ENCODE assay signal across 8 cellular contexts in the genomic region with DNA sequence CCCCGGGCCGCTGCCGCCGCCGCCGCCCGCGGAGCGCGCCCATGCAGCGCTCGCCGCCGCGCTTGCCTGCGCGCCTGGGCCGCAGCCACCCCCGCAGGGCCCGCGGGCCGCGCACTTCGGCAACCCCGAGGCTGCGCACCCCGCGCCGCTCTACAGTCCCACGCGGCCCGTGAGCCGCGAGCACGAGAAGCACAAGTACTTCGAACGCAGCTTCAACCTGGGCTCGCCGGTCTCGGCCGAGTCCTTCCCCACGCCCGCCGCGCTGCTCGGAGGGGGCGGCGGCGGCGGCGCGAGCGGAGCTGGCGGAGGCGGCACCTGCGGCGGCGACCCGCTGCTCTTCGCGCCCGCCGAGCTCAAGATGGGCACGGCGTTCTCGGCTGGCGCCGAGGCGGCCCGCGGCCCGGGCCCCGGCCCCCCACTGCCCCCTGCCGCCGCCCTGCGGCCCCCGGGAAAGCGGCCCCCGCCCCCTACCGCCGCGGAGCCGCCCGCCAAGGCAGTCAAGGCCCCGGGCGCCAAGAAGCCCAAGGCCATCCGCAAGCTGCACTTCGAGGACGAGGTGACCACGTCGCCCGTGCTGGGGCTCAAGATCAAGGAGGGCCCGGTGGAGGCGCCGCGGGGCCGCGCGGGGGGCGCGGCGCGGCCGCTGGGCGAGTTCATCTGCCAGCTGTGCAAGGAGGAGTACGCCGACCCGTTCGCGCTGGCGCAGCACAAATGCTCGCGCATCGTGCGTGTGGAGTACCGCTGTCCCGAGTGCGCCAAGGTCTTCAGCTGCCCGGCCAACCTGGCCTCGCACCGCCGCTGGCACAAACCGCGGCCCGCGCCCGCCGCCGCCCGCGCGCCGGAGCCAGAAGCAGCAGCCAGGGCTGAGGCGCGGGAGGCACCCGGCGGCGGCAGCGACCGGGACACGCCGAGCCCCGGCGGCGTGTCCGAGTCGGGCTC. TPM values are rescaled to one million over a fixed set of nuclear protein-coding genes. Genes with fewer than 3 reads are reported as not detected.
DNase-seq lines count a peak whose midpoint lies in the region; ATAC-seq and TF ChIP-seq lines count a peak whose summit lies in the region.

No MANE protein-coding gene starts in this region.

- H3K27ac ChIP-seq in Peyer's patch: no peak overlapping the region
- H3K27ac ChIP-seq in heart left ventricle: no peak overlapping the region

- no peaks in the 10 kb centered on the region for H3K9me3 ChIP-seq in Peyer's patch
- no peaks in the 10 kb centered on the region for H3K9me3 ChIP-seq in heart left ventricle
- no peaks in the 10 kb centered on the region for H3K9me3 ChIP-seq in mucosa of descending colon

- H3K4me1 ChIP-seq in Peyer's patch: peaks cover 0 to 43% (median 14%) of the 10 kb centered on the region in 4 donors
- H3K4me1 ChIP-seq in heart left ventricle: peaks cover 0 to 47% (median 8%) of the 10 kb centered on the region in 12 donors
- H3K4me1 ChIP-seq in mucosa of descending colon (ENCODE audit: low read depth): peaks cover 30% of the 10 kb centered on the region

- H3K36me3 ChIP-seq in Peyer's patch (no peaks in the 10 kb centered on the region), heart left ventricle (no peaks in the 10 kb centered on the region), mucosa of descending colon (ENCODE audit: low read depth) (no peaks in the 10 kb centered on the region)

- H3K4me3 ChIP-seq in Peyer's patch (peak overlapping the region in 3 of 4 donors; percentile 38 to 44 (median 43)), heart left ventricle (peak overlapping the region in 11 of 12 donors; percentile 11 to 46 (median 26)), mucosa of descending colon (no peak overlapping the region)

- H3K27me3 ChIP-seq in Peyer's patch (peaks cover 0 to 67% of the 10 kb centered on the region in 2 donors), heart left ventricle (peaks cover 59 to 94% (median 83%) of the 10 kb centered on the region in 9 donors)

- peaks cover 5% of the 10 kb centered on the region for H3K4me1 Mint-ChIP-seq in T-helper 2 cell treated with Interferon-gamma antibody and Interleukin-4, amounts not matched to agents 5 μg/mL and 100 μg/mL, for 36 hours (ENCODE audit: low read depth)
- H3K4me1 Mint-ChIP-seq in stimulated activated naive CD8-positive, alpha-beta T cell treated with anti-CD3 and anti-CD28 coated beads, Interleukin-15, Interleukin-2, amounts not matched to agents 100 ng/mL and 50 ng/mL, for 24 hours (ENCODE audit: low read depth): peaks cover 34% of the 10 kb centered on the region

- no peak for TF ChIP-seq POLR2A in Peyer's patch (IDR thresholded peaks at IDR 0.05)
- no peak for TF ChIP-seq POLR2A in heart left ventricle (IDR thresholded peaks at IDR 0.05)

- DNase-seq in T-helper 2 cell treated with Interferon-gamma antibody and Interleukin-4, amounts not matched to agents 5 μg/mL and 100 μg/mL, for 36 hours (ENCODE audit: low spot score): peak; percentile 24
- DNase-seq in T-helper 2 cell (no peak), Peyer's patch (no peak), heart left ventricle (no peak), mucosa of descending colon (no peak), HUDEP-2 (lab: John Stamatoyannopoulos, UW; ENCODE audit: unreplicated experiment in 76 of 76) (no peak)

- no peak overlapping the region for H3K27ac Mint-ChIP-seq in T-helper 2 cell treated with Interferon-gamma antibody and Interleukin-4, amounts not matched to agents 5 μg/mL and 100 μg/mL, for 36 hours
- no peak overlapping the region for H3K27ac Mint-ChIP-seq in stimulated activated naive CD8-positive, alpha-beta T cell treated with anti-CD3 and anti-CD28 coated beads, Interleukin-15, Interleukin-2, amounts not matched to agents 100 ng/mL and 50 ng/mL, for 24 hours

- peak in 1 of 4 donors; percentile 12 for ATAC-seq in heart left ventricle
- no peak for ATAC-seq in mucosa of descending colon
- ATAC-seq in HG03460 (IDR thresholded peaks at IDR 0.05; ENCODE audit: unreplicated experiment): no peak

- no peaks in the 10 kb centered on the region for H3K9me3 Mint-ChIP-seq in T-helper 2 cell treated with Interferon-gamma antibody and Interleukin-4, amounts not matched to agents 5 μg/mL and 100 μg/mL, for 36 hours
- H3K9me3 Mint-ChIP-seq in stimulated activated naive CD8-positive, alpha-beta T cell treated with anti-CD3 and anti-CD28 coated beads, Interleukin-15, Interleukin-2, amounts not matched to agents 100 ng/mL and 50 ng/mL, for 24 hours: no peaks in the 10 kb centered on the region

- H3K36me3 Mint-ChIP-seq in T-helper 2 cell treated with Interferon-gamma antibody and Interleukin-4, amounts not matched to agents 5 μg/mL and 100 μg/mL, for 36 hours (ENCODE audit: low read depth): peaks cover 3% of the 10 kb centered on the region
- peaks cover 5% of the 10 kb centered on the region for H3K36me3 Mint-ChIP-seq in stimulated activated naive CD8-positive, alpha-beta T cell treated with anti-CD3 and anti-CD28 coated beads, Interleukin-15, Interleukin-2, amounts not matched to agents 100 ng/mL and 50 ng/mL, for 24 hours (ENCODE audit: low read depth)

- peaks cover 60% of the 10 kb centered on the region for H3K27me3 Mint-ChIP-seq in T-helper 2 cell treated with Interferon-gamma antibody and Interleukin-4, amounts not matched to agents 5 μg/mL and 100 μg/mL, for 36 hours (ENCODE audit: low read depth)
- peaks cover 73% of the 10 kb centered on the region for H3K27me3 Mint-ChIP-seq in stimulated activated naive CD8-positive, alpha-beta T cell treated with anti-CD3 and anti-CD28 coated beads, Interleukin-15, Interleukin-2, amounts not matched to agents 100 ng/mL and 50 ng/mL, for 24 hours

- intact Hi-C loops in heart left ventricle (cut with DNase I): loop anchor here in 5 of 10 donors (10.0 kb wide), 3 partner anchors 76 to 196 kb away; no protein-coding TSS in a partner anchor
- intact Hi-C loops in mucosa of descending colon (cut with DNase I, micrococcal nuclease): loop anchor here in 1 of 2 donors (10.0 kb wide), 1 partner anchor 206 kb away; no protein-coding TSS in a partner anchor

- TF ChIP-seq CTCF in Peyer's patch (IDR thresholded peaks at IDR 0.05): no peak
- no peak for TF ChIP-seq CTCF in heart left ventricle (IDR thresholded peaks at IDR 0.05)
- no peak for TF ChIP-seq CTCF in mucosa of descending colon (IDR thresholded peaks at IDR 0.05)

- H3K4me3 Mint-ChIP-seq in T-helper 2 cell treated with Interferon-gamma antibody and Interleukin-4, amounts not matched to agents 5 μg/mL and 100 μg/mL, for 36 hours: no peak overlapping the region
- peak overlapping the region; percentile 23 for H3K4me3 Mint-ChIP-seq in stimulated activated naive CD8-positive, alpha-beta T cell treated with anti-CD3 and anti-CD28 coated beads, Interleukin-15, Interleukin-2, amounts not matched to agents 100 ng/mL and 50 ng/mL, for 24 hours

- WGBS in heart left ventricle, 4 donors: 0 to 6% (median 1%) methylated on average over 24 to 147 of the region's 147 CpGs

RNA-seq across cellular contexts. Expression of gene INSM1, which starts 0.8 kb away (rescaled TPM):
- 1 to 10 TPM in 3 of 4 donors, not detected in 1; 1.4 to 4.6 (median 2.9) TPM for total RNA-seq in Peyer's patch
- total RNA-seq in heart left ventricle: under 1 TPM in 1 of 9 donors, not detected in 8; 0.08 TPM
- not detected for polyA plus RNA-seq in heart left ventricle
- total RNA-seq in mucosa of descending colon: 1 to 10 TPM in 2 of 3 donors, under 1 TPM in 1; 0.73 to 6.3 (median 2.8) TPM
